In the genomic region with DNA sequence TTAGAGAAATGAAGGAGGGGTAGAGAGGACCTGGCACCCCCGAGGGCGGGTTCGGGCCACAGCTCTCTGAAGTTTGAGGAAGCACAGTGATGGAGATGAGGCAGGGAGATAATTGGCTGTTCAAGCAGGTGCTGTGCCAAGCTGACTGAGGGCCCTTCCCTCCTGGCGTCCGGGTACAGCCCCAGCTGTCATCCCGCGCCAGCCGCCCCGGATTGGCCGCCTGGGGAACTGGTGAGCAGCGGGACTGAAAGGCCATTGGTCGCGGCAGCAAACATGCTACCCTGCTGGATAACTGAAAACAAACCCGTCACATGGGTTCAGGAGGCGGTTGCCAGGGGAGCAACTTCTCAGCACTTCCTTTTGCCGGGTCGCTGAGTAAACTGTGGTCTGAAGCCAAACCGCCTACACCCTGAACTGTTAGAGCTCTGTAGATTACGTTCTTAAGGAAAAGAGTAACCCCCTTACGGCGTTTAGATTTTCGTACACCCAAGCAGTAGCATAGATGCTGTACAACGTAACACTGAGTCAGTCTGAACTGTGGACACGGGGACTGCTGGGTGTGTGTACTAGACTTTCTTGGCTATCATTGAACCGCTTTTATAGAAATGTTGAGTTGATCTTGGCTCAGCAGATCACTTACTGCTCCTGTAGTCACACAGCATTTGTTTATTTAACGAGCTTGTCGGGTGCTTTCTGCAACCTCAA, we compare ENCODE assay signal across 8 cellular contexts. TPM values are rescaled to one million over a fixed set of nuclear protein-coding genes. Genes with fewer than 3 reads are reported as not detected.
A peak's percentile ranks its signal among the peaks of the same experiment; 100 is the strongest.
DNase-seq lines count a peak whose midpoint lies in the region; ATAC-seq, FAIRE-seq and TF ChIP-seq lines count a peak whose summit lies in the region.

No MANE protein-coding gene starts in this region.

- intact Hi-C loops in sciatic nerve (cut with DNase I) = no loop called here

- no peak for TF ChIP-seq CTCF in 22Rv1 (IDR thresholded peaks at IDR 0.05)
- no peak for TF ChIP-seq CTCF in brain (conservative IDR thresholded peaks at IDR 0.05)

- peak overlapping the region; percentile 89 for H3K27ac ChIP-seq in 22Rv1

- H3K9me3 Mint-ChIP-seq in brain = peaks cover 0 to 17% (median 7%) of the 10 kb centered on the region in 5 experiments

- peak; percentile 45 for FAIRE-seq in TTC549 (lab: Jason Lieb, UNC)

- H3K27me3 Mint-ChIP-seq in brain = no peaks in the 10 kb centered on the region

- peak overlapping the region; percentile 89 to 97 (median 94) for H3K4me3 Mint-ChIP-seq in brain

- ATAC-seq in GM18520 (IDR thresholded peaks at IDR 0.05; ENCODE audit: unreplicated experiment) = peak; percentile 56
- peak; percentile 74 for ATAC-seq in HG03060 (IDR thresholded peaks at IDR 0.05; ENCODE audit: low read depth, unreplicated experiment)
- peak; percentile 90 for ATAC-seq in sciatic nerve

- peaks cover 66% of the 10 kb centered on the region for H3K4me1 Mint-ChIP-seq in brain

- DNase-seq in NCI-H2107 (lab: John Stamatoyannopoulos, UW) (peak; percentile 88), iPS DF 4.7 (ENCODE audit: extremely low read depth, low spot score) (peak; percentile 49), sciatic nerve (ENCODE audit: low spot score) (peak; percentile 93)

- H3K27ac Mint-ChIP-seq in brain = peak overlapping the region; percentile 91 to 97 (median 95)

- peaks cover 41% of the 10 kb centered on the region for H3K36me3 Mint-ChIP-seq in brain

RNA-seq across cellular contexts. Expression of a gene that starts 1.3 kb away (rescaled TPM):
- 35.2 TPM for polyA plus RNA-seq in brain (ENCODE audit: insufficient read depth, low read depth, low replicate concordance)
- 116 TPM for total RNA-seq in sciatic nerve

Comparison
In these comparisons a context has a peak if more than half of its experiments do, and no peak if none do; other contexts are left out.
1. Peak in every context shown above with its lines: DNase-seq, ATAC-seq and H3K27ac ChIP-seq.